11 cellular contexts compared by ENCODE assay signal in the genomic region with DNA sequence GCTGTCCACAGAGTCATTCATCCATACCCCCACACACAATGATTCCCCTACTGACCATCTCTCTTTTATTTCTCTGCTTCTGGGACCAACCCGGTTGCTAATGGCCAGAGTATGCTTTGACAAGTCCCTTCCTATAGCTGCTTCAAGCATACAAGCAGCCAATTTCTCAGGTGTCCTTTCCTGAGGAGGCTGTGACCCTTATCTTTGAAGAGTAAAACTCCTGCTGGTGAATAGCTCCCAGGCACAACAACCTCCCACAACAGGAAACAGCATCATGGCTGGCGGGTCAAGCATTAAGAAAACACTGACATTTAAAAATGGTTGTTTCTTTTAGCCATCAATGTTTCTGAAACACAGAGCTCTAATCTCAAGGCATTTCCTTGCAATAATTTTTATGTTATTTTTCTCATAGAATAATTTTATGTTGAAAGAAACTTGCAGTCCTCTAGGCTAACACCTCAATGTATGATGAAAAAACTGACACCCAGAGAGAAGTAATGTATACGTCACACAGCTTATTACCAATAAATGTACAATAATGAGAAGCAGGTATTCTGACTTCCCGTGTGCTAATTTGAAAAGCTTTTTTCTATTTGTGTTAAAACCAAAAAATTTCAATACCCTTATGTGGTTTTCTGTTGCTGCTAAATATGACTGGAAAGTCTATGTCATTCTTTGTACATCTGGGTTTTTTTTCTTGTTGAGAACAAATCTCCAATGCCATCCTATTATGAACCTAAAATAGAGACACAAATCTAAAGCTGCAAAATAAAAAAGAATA. TPM values are rescaled to one million over a fixed set of nuclear protein-coding genes. Genes with fewer than 3 reads are reported as not detected.
DNase-seq lines count a peak whose midpoint lies in the region; ATAC-seq lines count a peak whose summit lies in the region.
"Had no signal": no experiment of that assay in that cellular context is flagged by ENCODE, and none has a peak within 500 bp of the region (broad histone marks: within the 10 kb centered on the region; RNA-seq: fewer than 3 reads in every experiment).

No MANE protein-coding gene starts in this region.

- peak; percentile 56 for ATAC-seq in activated T-cell treated with anti-CD3 and anti-CD28 coated beads, Interleukin-2, amount 50 U/mL, for 4 hours
- ATAC-seq in GM21717 (IDR thresholded peaks at IDR 0.05; ENCODE audit: unreplicated experiment), result peak; percentile 82
- ATAC-seq in HG03342 (IDR thresholded peaks at IDR 0.05; ENCODE audit: unreplicated experiment), result peak; percentile 52
- ATAC-seq in HG03196 (IDR thresholded peaks at IDR 0.05; ENCODE audit: unreplicated experiment), result no peak

- no peaks in the 10 kb centered on the region for H3K27me3 Mint-ChIP-seq in activated T-cell treated with anti-CD3 and anti-CD28 coated beads, Interleukin-2, amount 50 U/mL, for 4 hours (ENCODE audit: low read depth)

- DNase-seq in activated T-cell treated with anti-CD3 and anti-CD28 coated beads, Interleukin-2, amount 50 U/mL, for 4 hours, result no peak
- no peak for DNase-seq in activated T-cell treated with anti-CD3 and anti-CD28 coated beads, Interleukin-2, amount 50 U/mL, for 1 hour
- DNase-seq in renal cortical epithelial cell (ENCODE audit: low read depth) (peak; percentile 31), SW480 (ENCODE audit: low spot score) (no peak), SHP77 treated with DMSO at 0.1 percent for 48 hours (lab: John Stamatoyannopoulos, UW) (no peak)
- DNase-seq: Kasumi-1; NCI-H2171 treated with DMSO at 0.1 percent for 48 hours; stimulated activated CD4-positive, alpha-beta T cell treated with anti-CD3 and anti-CD28 coated beads, Interleukin-2, amount 100 ng/mL, for 48 hours had no signal

- H3K9me3 Mint-ChIP-seq in activated T-cell treated with anti-CD3 and anti-CD28 coated beads, Interleukin-2, amount 50 U/mL, for 4 hours, result no peaks in the 10 kb centered on the region

- no peak overlapping the region for H3K4me3 Mint-ChIP-seq in activated T-cell treated with anti-CD3 and anti-CD28 coated beads, Interleukin-2, amount 50 U/mL, for 4 hours

- no peaks in the 10 kb centered on the region for H3K36me3 Mint-ChIP-seq in activated T-cell treated with anti-CD3 and anti-CD28 coated beads, Interleukin-2, amount 50 U/mL, for 4 hours (ENCODE audit: insufficient read depth)

- peaks cover 13% of the 10 kb centered on the region for H3K4me1 Mint-ChIP-seq in activated T-cell treated with anti-CD3 and anti-CD28 coated beads, Interleukin-2, amount 50 U/mL, for 4 hours (ENCODE audit: low read depth)

RNA-seq across cellular contexts. Expression of gene PAM, which starts 7.5 kb away (rescaled TPM):
- 10 to 100 TPM; 50.9 to 56.2 (median 55.7) TPM for total RNA-seq in activated T-cell treated with anti-CD3 and anti-CD28 coated beads, Interleukin-2, amount 50 U/mL, for 4 hours
- total RNA-seq in renal cortical epithelial cell, result 405 and 963 TPM in 2 replicates
